7 cellular contexts compared by ENCODE assay signal in the genomic region with DNA sequence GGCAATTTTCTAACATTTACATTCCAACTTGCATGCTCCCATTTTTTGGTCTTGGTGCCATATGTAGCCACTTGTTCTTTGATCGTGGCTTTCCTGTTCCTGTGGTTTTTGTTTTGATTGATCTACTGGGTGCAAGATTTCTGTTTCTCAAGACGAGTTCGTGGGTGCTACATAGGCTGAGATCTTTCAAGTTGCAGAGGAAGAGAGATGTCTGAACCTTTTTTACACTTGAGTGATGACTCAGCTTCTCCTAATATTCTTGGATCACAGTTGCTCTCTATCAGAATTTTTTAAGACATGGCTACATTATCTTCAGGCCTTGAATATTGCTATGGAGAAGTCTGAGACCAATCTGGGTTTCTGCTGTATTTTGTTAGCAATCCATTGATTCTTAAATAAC.
DNase-seq lines count a peak whose midpoint lies in the region; ATAC-seq and TF ChIP-seq lines count a peak whose summit lies in the region.
"Not testable (repeated sequence)": the region's sequence is repeated elsewhere in the genome, so short reads cannot be mapped to it uniquely, and the experiment has no call there.

No MANE protein-coding gene starts in this region.

- POLR2A ChIA-PET in HCT116 (lab: Charles Lee); activated B cell treated with CpG ODN at 0.5 μM for 24 hours (lab: Charles Lee): not testable (repeated sequence)

- not testable (repeated sequence) for H3K4me1 ChIP-seq in DND-41 (ENCODE audit: insufficient read depth, low read length); HCT116 (ENCODE audit: control insufficient read depth in 1 of 2, insufficient read depth in 2 of 2, low read length in 2 of 2); right cardiac atrium (ENCODE audit: control insufficient read depth, insufficient read depth, low read length)

- TF ChIP-seq RAD21 in HCT116 (IDR thresholded peaks at IDR 0.05; ENCODE audit: low read depth), result not testable (repeated sequence)

- H3K36me3 ChIP-seq in DND-41 (ENCODE audit: insufficient read depth, low read length); HCT116 (ENCODE audit: control insufficient read depth in 1 of 2, insufficient read depth in 2 of 2, low read length in 2 of 2): not testable (repeated sequence)

- not testable (repeated sequence) for H3K36me3 Mint-ChIP-seq in activated B cell treated with CpG ODN at 0.5 μM for 24 hours (ENCODE audit: low read depth); activated naive CD4-positive, alpha-beta T cell treated with anti-CD3 and anti-CD28 coated beads, Interleukin-2, amount 50 U/mL, for 72 hours; natural killer cell treated with Interleukin-12 subunit alpha and Interleukin-12 subunit beta and Interleukin-15 and Interleukin-18, amount 100 ng/mL, for 72 hours

- not testable (repeated sequence) for TF ChIP-seq CTCF in DND-41 (IDR thresholded peaks at IDR 0.05; ENCODE audit: borderline replicate concordance, extremely low read depth, low read length, poor library complexity, severe bottlenecking); HCT116 (IDR thresholded peaks at IDR 0.05 in 2 of 3, conservative IDR thresholded peaks at IDR 0.05 in 1 of 3; ENCODE audit: borderline replicate concordance in 1 of 3, insufficient read depth in 1 of 3, low read depth in 2 of 3, low read length in 2 of 3); activated B cell treated with CpG ODN at 0.5 μM for 24 hours (IDR thresholded peaks at IDR 0.05)

- H3K27ac Mint-ChIP-seq in activated B cell treated with CpG ODN at 0.5 μM for 24 hours; activated naive CD4-positive, alpha-beta T cell treated with anti-CD3 and anti-CD28 coated beads, Interleukin-2, amount 50 U/mL, for 72 hours; natural killer cell treated with Interleukin-12 subunit alpha and Interleukin-12 subunit beta and Interleukin-15 and Interleukin-18, amount 100 ng/mL, for 72 hours: not testable (repeated sequence)

- intact Hi-C loops in HCT116 (cut with micrococcal nuclease); activated B cell treated with CpG ODN at 0.5 μM for 24 hours (cut with micrococcal nuclease); right cardiac atrium (cut with DNase I): not testable (repeated sequence)

- not testable (repeated sequence) for H3K4me3 Mint-ChIP-seq in activated B cell treated with CpG ODN at 0.5 μM for 24 hours; natural killer cell treated with Interleukin-12 subunit alpha and Interleukin-12 subunit beta and Interleukin-15 and Interleukin-18, amount 100 ng/mL, for 72 hours

- RAD21 ChIA-PET in HCT116 (lab: Charles Lee; ENCODE audit: low non-redundant PET in 1 of 2, low total read pairs in 2 of 2, uncharacterized antibody in 2 of 2, unreplicated experiment in 2 of 2), result not testable (repeated sequence)

- ATAC-seq in DND-41 (ENCODE audit: insufficient read depth, low read depth), result peak; percentile 98
- ATAC-seq in HCT116, result peak; percentile 36; the same call in 1 of the 2 replicates
- peak; percentile 39 for ATAC-seq in HG03442 (IDR thresholded peaks at IDR 0.05; ENCODE audit: unreplicated experiment)
- peak; percentile 7 for ATAC-seq in activated B cell treated with CpG ODN at 0.5 μM for 24 hours (ENCODE audit: low read depth)
- peak; percentile 81 to 85 for ATAC-seq in activated naive CD4-positive, alpha-beta T cell treated with anti-CD3 and anti-CD28 coated beads, Interleukin-2, amount 50 U/mL, for 72 hours
- ATAC-seq in right cardiac atrium, result peak; percentile 50 to 77
- peak; percentile 69 to 71 for ATAC-seq in natural killer cell treated with Interleukin-12 subunit alpha and Interleukin-12 subunit beta and Interleukin-15 and Interleukin-18, amount 100 ng/mL, for 72 hours

- not testable (repeated sequence) for H3K27me3 Mint-ChIP-seq in activated B cell treated with CpG ODN at 0.5 μM for 24 hours; natural killer cell treated with Interleukin-12 subunit alpha and Interleukin-12 subunit beta and Interleukin-15 and Interleukin-18, amount 100 ng/mL, for 72 hours

- not testable (repeated sequence) for H3K9me2 ChIP-seq in HCT116 (ENCODE audit: insufficient read depth)

- H3K4me1 Mint-ChIP-seq in activated B cell treated with CpG ODN at 0.5 μM for 24 hours, result peaks cover 18% of the 10 kb centered on the region
- H3K4me1 Mint-ChIP-seq in natural killer cell treated with Interleukin-12 subunit alpha and Interleukin-12 subunit beta and Interleukin-15 and Interleukin-18, amount 100 ng/mL, for 72 hours (ENCODE audit: low read depth in 2 of 2), result peaks cover 15% of the 10 kb centered on the region in 2 donors

- CTCF ChIA-PET in HCT116 (lab: Charles Lee); activated B cell treated with CpG ODN at 0.5 μM for 24 hours (lab: Charles Lee): not testable (repeated sequence)

- H3K9ac ChIP-seq in DND-41 (ENCODE audit: low read depth, low read length); HCT116 (ENCODE audit: low read length): not testable (repeated sequence)

- WGBS in right cardiac atrium, result no CpG with 5 or more reads among the region's 3 CpGs

- H4K20me1 ChIP-seq in DND-41 (ENCODE audit: insufficient read depth, low read length); HCT116 (ENCODE audit: insufficient read depth): not testable (repeated sequence)

- not testable (repeated sequence) for H3K9me3 ChIP-seq in DND-41 (ENCODE audit: insufficient read depth, low read length, severe bottlenecking); HCT116 (ENCODE audit: control insufficient read depth in 1 of 2, insufficient read depth in 1 of 2, low read depth in 1 of 2, low read length in 2 of 2); right cardiac atrium (ENCODE audit: control insufficient read depth, low read length)

- not testable (repeated sequence) for DNase-seq in DND-41; HCT116 (ENCODE audit: low read depth, low spot score); activated B cell treated with CpG ODN at 0.5 μM for 24 hours; activated naive CD4-positive, alpha-beta T cell treated with anti-CD3 and anti-CD28 coated beads, Interleukin-2, amount 50 U/mL, for 72 hours (ENCODE audit: low spot score in 2 of 2); right cardiac atrium; natural killer cell treated with Interleukin-12 subunit alpha and Interleukin-12 subunit beta and Interleukin-15 and Interleukin-18, amount 100 ng/mL, for 72 hours (ENCODE audit: low spot score)

- not testable (repeated sequence) for H3K9me3 Mint-ChIP-seq in activated B cell treated with CpG ODN at 0.5 μM for 24 hours; activated naive CD4-positive, alpha-beta T cell treated with anti-CD3 and anti-CD28 coated beads, Interleukin-2, amount 50 U/mL, for 72 hours; natural killer cell treated with Interleukin-12 subunit alpha and Interleukin-12 subunit beta and Interleukin-15 and Interleukin-18, amount 100 ng/mL, for 72 hours

- not testable (repeated sequence) for H2AFZ ChIP-seq in DND-41 (ENCODE audit: low read depth, low read length); HCT116 (ENCODE audit: low read depth, low read length, poor library complexity, severe bottlenecking)

- not testable (repeated sequence) for H3K4me3 ChIP-seq in DND-41 (ENCODE audit: low read depth in 1 of 2, low read length in 2 of 2); HCT116 (replicated peaks in 1 of 2; ENCODE audit: low read depth in 1 of 2, low read length in 2 of 2); right cardiac atrium (ENCODE audit: low read length)

- not testable (repeated sequence) for TF ChIP-seq POLR2A in HCT116 (IDR thresholded peaks at IDR 0.05; ENCODE audit: borderline replicate concordance, extremely low read depth, insufficient read depth, insufficient read length)

- not testable (repeated sequence) for H3K4me2 ChIP-seq in DND-41 (ENCODE audit: insufficient read depth, low read length); HCT116 (ENCODE audit: low read length)

- H3K27ac ChIP-seq in DND-41 (ENCODE audit: low read length); HCT116 (ENCODE audit: low read depth, low read length); right cardiac atrium (ENCODE audit: low read length): not testable (repeated sequence)

- H3K27me3 ChIP-seq in DND-41 (ENCODE audit: insufficient read depth, low read length, poor library complexity); HCT116 (ENCODE audit: insufficient read depth, low read length); right cardiac atrium (ENCODE audit: control insufficient read depth, insufficient read depth): not testable (repeated sequence)

- BruUV-seq in HCT116 (replicated peaks; lab: Mats Ljungman, UMichigan), result not testable (repeated sequence)

- not testable (repeated sequence) for H3K79me2 ChIP-seq in DND-41 (ENCODE audit: insufficient read depth, low read length); HCT116 (ENCODE audit: insufficient read depth, low read length)

Comparison
In these comparisons a context has a peak if more than half of its experiments do, and no peak if none do; other contexts are left out.
1. ATAC-seq: peak in every context shown above with its lines; median percentile 98 in DND-41; 83 in activated naive CD4-positive, alpha-beta T cell treated with anti-CD3 and anti-CD28 coated beads, Interleukin-2, amount 50 U/mL, for 72 hours; 70 in natural killer cell treated with Interleukin-12 subunit alpha and Interleukin-12 subunit beta and Interleukin-15 and Interleukin-18, amount 100 ng/mL, for 72 hours; 64 in right cardiac atrium; 39 in HG03442; 36 in HCT116; 7 in activated B cell treated with CpG ODN at 0.5 μM for 24 hours.